Comparison of ENCODE assay signal across 7 cellular contexts in the genomic region with DNA sequence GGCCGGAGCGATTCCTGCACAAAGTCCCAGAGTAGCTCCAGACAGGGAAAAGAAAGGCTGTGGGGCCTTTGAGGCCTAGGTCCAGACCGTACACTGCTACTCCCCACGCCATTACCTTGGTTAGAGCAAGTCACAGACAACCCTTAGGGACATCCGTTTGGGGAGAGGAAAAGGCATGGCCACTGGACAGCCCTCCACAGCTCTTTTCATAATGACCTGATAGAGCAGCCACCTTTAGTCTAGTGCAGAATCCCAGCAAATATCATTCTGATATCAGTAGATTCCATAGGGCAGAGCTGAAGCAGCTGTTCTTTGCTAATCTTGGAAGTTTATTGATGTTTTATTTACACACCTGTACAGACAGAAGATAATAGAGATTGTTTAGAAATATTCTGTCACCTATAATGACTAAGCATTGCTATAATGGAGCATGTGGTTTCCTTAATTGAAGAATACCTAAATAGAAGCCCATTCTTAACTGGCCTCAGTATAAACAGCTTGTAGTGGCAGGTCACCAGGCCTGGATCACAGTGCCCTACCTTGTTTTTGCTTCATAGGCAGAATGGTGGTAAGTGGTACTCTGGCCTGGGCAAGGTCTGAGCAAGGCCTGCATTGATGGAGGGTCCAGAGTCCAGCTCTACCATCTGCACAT. TPM values are rescaled to one million over a fixed set of nuclear protein-coding genes. Genes with fewer than 3 reads are reported as not detected.
DNase-seq lines count a peak whose midpoint lies in the region; ATAC-seq and TF ChIP-seq lines count a peak whose summit lies in the region.

No MANE protein-coding gene starts in this region.

- H3K9ac ChIP-seq in IMR-90 (ENCODE audit: low read depth, low read length) = no peak overlapping the region

- H3K79me2 ChIP-seq in hepatocyte = peaks cover 34% of the 10 kb centered on the region

- TF ChIP-seq POLR2A in IMR-90 (IDR thresholded peaks at IDR 0.05; ENCODE audit: low read depth, low read length) = no peak
- no peak for TF ChIP-seq POLR2A in stomach (IDR thresholded peaks at IDR 0.05)

- H3K9me2 ChIP-seq in hepatocyte (replicated peaks; ENCODE audit: insufficient read depth) = no peaks in the 10 kb centered on the region

- CTCF ChIA-PET in IMR-90 (lab: Yijun Ruan, JAX) = interaction anchor here (1.3 kb wide), 1 partner anchor 157 kb away, joined by 4 read pairs; no protein-coding TSS in a partner anchor

- peak overlapping the region; percentile 42 for H2AK9ac ChIP-seq in IMR-90 (replicated peaks; ENCODE audit: low read depth, low read length, poor library complexity)

- H2BK20ac ChIP-seq in IMR-90 (ENCODE audit: low read depth, low read length) = no peak overlapping the region

- no peak overlapping the region for H3K56ac ChIP-seq in IMR-90 (ENCODE audit: extremely low read depth, insufficient read depth, low read length)

- intact Hi-C loops in IMR-90 (cut with micrococcal nuclease) (no loop called here), stomach (cut with DNase I; ENCODE audit: low total_unique reads) (no loop called here)

- H3K23ac ChIP-seq in IMR-90 (ENCODE audit: low read depth, low read length) = no peak overlapping the region

- H3K18ac ChIP-seq in IMR-90 (ENCODE audit: low read depth, low read length) = peak overlapping the region; percentile 70

- H4K5ac ChIP-seq in IMR-90 (ENCODE audit: low read depth, low read length) = peak overlapping the region; percentile 56

- peaks cover 45% of the 10 kb centered on the region for H3K9me1 ChIP-seq in IMR-90 (ENCODE audit: insufficient read depth, low read length)

- peak overlapping the region; percentile 15; the same call in 1 of the 2 replicates for H2BK120ac ChIP-seq in IMR-90 (ENCODE audit: low read depth, low read length)

- H3K36me3 ChIP-seq in IMR-90 (ENCODE audit: control insufficient read depth, insufficient read depth, low read length) = peaks cover 3% of the 10 kb centered on the region; the same call in 1 of the 2 replicates
- H3K36me3 ChIP-seq in hepatocyte (replicated peaks; ENCODE audit: insufficient read depth, low read depth) = no peaks in the 10 kb centered on the region
- peaks cover 0 to 4% (median under 1%) of the 10 kb centered on the region in 4 donors for H3K36me3 ChIP-seq in stomach

- H2BK15ac ChIP-seq in IMR-90 (ENCODE audit: low read depth, low read length) = peak overlapping the region; percentile 32; the same call in 1 of the 3 replicates

- H3K4me2 ChIP-seq in IMR-90 (ENCODE audit: low read depth, low read length) (no peak overlapping the region), hepatocyte (no peak overlapping the region)

- H2AK5ac ChIP-seq in IMR-90 (ENCODE audit: low read depth, low read length) = peak overlapping the region; percentile 37; the same call in 1 of the 2 replicates

- no TSS peak for BruUV-seq in IMR-90 (replicated peaks; lab: Mats Ljungman, UMichigan)

- POLR2A ChIA-PET in IMR-90 (lab: Charles Lee; ENCODE audit: unreplicated experiment) = no interaction called here

- WGBS in IMR-90 (ENCODE audit: extremely low coverage in 2 of 2, insufficient read length in 1 of 2), 2 experiments = no CpG with 5 or more reads among the region's 5 CpGs
- 86% methylated on average over 5 of the region's 5 CpGs for WGBS in hepatocyte (ENCODE audit: low lambda C conversion rate, missing lambda C conversion rate)
- 32 to 52% (median 45%) methylated on average over 3 to 5 of the region's 5 CpGs for WGBS in stomach, 5 donors

- no peak overlapping the region for H4K91ac ChIP-seq in IMR-90 (ENCODE audit: insufficient read depth, low read depth, low read length)

- H3K4ac ChIP-seq in IMR-90 (ENCODE audit: low read depth, low read length) = peak overlapping the region; percentile 69

- TF ChIP-seq RAD21 in IMR-90 (IDR thresholded peaks at IDR 0.05; ENCODE audit: low read length) = no peak

- peak overlapping the region; percentile 25 for H2BK5ac ChIP-seq in IMR-90 (ENCODE audit: low read depth, low read length, poor library complexity, severe bottlenecking)

- peak overlapping the region in 1 of 2 experiments; percentile 37; a peak in 1 of 4 replicates for H4K8ac ChIP-seq in IMR-90 (ENCODE audit: low read depth in 2 of 2, low read length in 2 of 2)

- TF ChIP-seq EP300 in stomach (IDR thresholded peaks at IDR 0.05) = no peak

- no peak overlapping the region; the same call in 1 of the 2 replicates for H3K14ac ChIP-seq in IMR-90 (replicated peaks; ENCODE audit: low read depth, low read length)

- TF ChIP-seq CTCF in IMR-90 (conservative IDR thresholded peaks at IDR 0.05; ENCODE audit: low read depth, low read length) (no peak), hepatocyte (IDR thresholded peaks at IDR 0.05; ENCODE audit: poor library complexity) (no peak), stomach (IDR thresholded peaks at IDR 0.05) (no peak)

- H3K9me3 ChIP-seq in IMR-90 (ENCODE audit: control insufficient read depth, insufficient read depth, low read length) (no peaks in the 10 kb centered on the region), hepatocyte (ENCODE audit: low read depth) (no peaks in the 10 kb centered on the region), stomach (no peaks in the 10 kb centered on the region)

- in situ Hi-C loops in IMR-90 (cut with MboI; ENCODE audit: low sequenced_read_pairs) = no loop called here

- H3K79me1 ChIP-seq in IMR-90 (ENCODE audit: low read depth in 1 of 2, low read length in 2 of 2) = peaks cover 20 to 77% of the 10 kb centered on the region in 2 experiments; a peak in 3 of 4 replicates

- H3K4me1 ChIP-seq in IMR-90 (ENCODE audit: control insufficient read depth, insufficient read depth, low read length) = peaks cover 41% of the 10 kb centered on the region
- peaks cover 77% of the 10 kb centered on the region for H3K4me1 ChIP-seq in hepatocyte (ENCODE audit: insufficient read depth)
- peaks cover 79 to 99% (median 87%) of the 10 kb centered on the region in 4 donors for H3K4me1 ChIP-seq in stomach

- dilution Hi-C loops in IMR-90 (cut with HindIII; ENCODE audit: low sequenced_read_pairs, unreplicated experiment) = no loop called here

- H3K27ac ChIP-seq in IMR-90 (ENCODE audit: insufficient read depth, low read length) (peak overlapping the region; percentile 57; the same call in 1 of the 2 replicates), hepatocyte (peak overlapping the region; percentile 96), stomach (peak overlapping the region; percentile 85 to 91 (median 88))

- peaks cover 7% of the 10 kb centered on the region; the same call in 1 of the 2 replicates for H4K20me1 ChIP-seq in IMR-90 (ENCODE audit: insufficient read depth, low read length)
- no peaks in the 10 kb centered on the region for H4K20me1 ChIP-seq in hepatocyte (ENCODE audit: insufficient read depth, poor library complexity, severe bottlenecking)

- ATAC-seq in IMR-90 (ENCODE audit: low read depth) = no peak
- no peak for ATAC-seq in HG02678 (IDR thresholded peaks at IDR 0.05; ENCODE audit: unreplicated experiment)

- H2AFZ ChIP-seq in IMR-90 (replicated peaks; ENCODE audit: low read length, poor library complexity) = no peak overlapping the region
- no peak overlapping the region for H2AFZ ChIP-seq in hepatocyte

- H3K4me3 ChIP-seq in IMR-90 (ENCODE audit: insufficient read depth, low read depth, low read length) (no peak overlapping the region), hepatocyte (no peak overlapping the region), stomach (no peak overlapping the region)

- peak; percentile 25 for DNase-seq in IMR-90
- peak; percentile 84 for DNase-seq in SW480 (ENCODE audit: low spot score)
- DNase-seq in hepatocyte (ENCODE audit: low spot score) = peak; percentile 63
- DNase-seq in stomach = peak; percentile 41
- DNase-seq in stimulated activated CD4-positive, alpha-beta T cell treated with anti-CD3 and anti-CD28 coated beads, Interleukin-4, amount 100 ng/mL, for 1 hour = no peak
- no peak for DNase-seq in activated CD4-positive, CD25-positive, alpha-beta regulatory T cell treated with anti-CD3 and anti-CD28 coated beads, Interleukin-2, amount 50 U/mL, for 72 hours

- H3K27me3 ChIP-seq in IMR-90 (ENCODE audit: control insufficient read depth, insufficient read depth, low read length) = no peaks in the 10 kb centered on the region
- no peaks in the 10 kb centered on the region for H3K27me3 ChIP-seq in hepatocyte
- H3K27me3 ChIP-seq in stomach = no peaks in the 10 kb centered on the region

TF ChIP-seq in IMR-90, 13 proteins besides CTCF, POLR2A, EP300 and RAD21 (continues in another document):
- TF ChIP-seq MAZ (IDR thresholded peaks at IDR 0.05; ENCODE audit: borderline replicate concordance, low read depth, low read length) (no peak), MAFK (IDR thresholded peaks at IDR 0.05; ENCODE audit: low read depth, low read length) (no peak), NFE2L2 (IDR thresholded peaks at IDR 0.05; ENCODE audit: low read depth, low read length) (no peak), RCOR1 (IDR thresholded peaks at IDR 0.05; ENCODE audit: insufficient replicate concordance, low read length) (no peak), RFX5 (IDR thresholded peaks at IDR 0.05; ENCODE audit: low read depth, low read length) (no peak), CHD1 (IDR thresholded peaks at IDR 0.05; ENCODE audit: low read depth, low read length) (no peak)
- TF ChIP-seq, protein P1, sequence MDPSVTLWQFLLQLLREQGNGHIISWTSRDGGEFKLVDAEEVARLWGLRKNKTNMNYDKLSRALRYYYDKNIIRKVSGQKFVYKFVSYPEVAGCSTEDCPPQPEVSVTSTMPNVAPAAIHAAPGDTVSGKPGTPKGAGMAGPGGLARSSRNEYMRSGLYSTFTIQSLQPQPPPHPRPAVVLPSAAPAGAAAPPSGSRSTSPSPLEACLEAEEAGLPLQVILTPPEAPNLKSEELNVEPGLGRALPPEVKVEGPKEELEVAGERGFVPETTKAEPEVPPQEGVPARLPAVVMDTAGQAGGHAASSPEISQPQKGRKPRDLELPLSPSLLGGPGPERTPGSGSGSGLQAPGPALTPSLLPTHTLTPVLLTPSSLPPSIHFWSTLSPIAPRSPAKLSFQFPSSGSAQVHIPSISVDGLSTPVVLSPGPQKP (IDR thresholded peaks at IDR 0.05; ENCODE audit: borderline replicate concordance, low read depth, low read length) = no peak

RNA-seq across cellular contexts. Expression of gene OGDH, which starts 27.9 kb away (rescaled TPM):
- total RNA-seq in IMR-90 (2012; rRNA removed) = 52.8 and 56.5 TPM in 2 replicates
- polyA plus RNA-seq in IMR-90 (2012; rRNA removed) = 47.4 and 47.5 TPM in 2 replicates
- 34.5 and 44.6 TPM in 2 replicates for polyA plus RNA-seq in IMR-90 (2012; cell fraction: cytosol; rRNA removed)
- polyA plus RNA-seq in IMR-90 (2012; cell fraction: nucleus; rRNA removed; ENCODE audit: low replicate concordance) = 38.0 and 54.5 TPM in 2 replicates
- 61.1 and 65.3 TPM in 2 replicates for total RNA-seq in hepatocyte
- polyA plus RNA-seq in hepatocyte = 38.8 and 40.8 TPM in 2 replicates
- total RNA-seq in stomach = 10 to 100 TPM; 21.6 to 92.0 (median 56.5) TPM
- polyA plus RNA-seq in stomach = 10 to 100 TPM; 19.8 to 31.8 (median 30.8) TPM

RNA-seq across cellular contexts. Expression of gene TMED4, which starts 52.3 kb away (rescaled TPM):
- total RNA-seq in IMR-90 (2012; rRNA removed) (68.0 and 92.7 TPM in 2 replicates), hepatocyte (239 and 245 TPM in 2 replicates), stomach (100 to 1,000 TPM in 4 of 5 donors, 10 to 100 TPM in 1; 60.7 to 235 (median 111) TPM)
- polyA plus RNA-seq in IMR-90 (2012; rRNA removed) (57.3 and 58.6 TPM in 2 replicates), hepatocyte (86.7 and 94.3 TPM in 2 replicates), stomach (10 to 100 TPM; 13.4 to 36.1 (median 24.5) TPM)
- polyA plus RNA-seq in IMR-90 (2012; cell fraction: cytosol; rRNA removed) = 44.5 and 118 TPM in 2 replicates
- 104 and 122 TPM in 2 replicates for polyA plus RNA-seq in IMR-90 (2012; cell fraction: nucleus; rRNA removed; ENCODE audit: low replicate concordance)

Comparison
In these comparisons a context has a peak if more than half of its experiments do, and no peak if none do; other contexts are left out.
1. DNase-seq: peak in IMR-90 (single experiment), SW480 (single experiment), hepatocyte (single experiment) and stomach (single experiment); none in stimulated activated CD4-positive, alpha-beta T cell treated with anti-CD3 and anti-CD28 coated beads, Interleukin-4, amount 100 ng/mL, for 1 hour (single experiment) and activated CD4-positive, CD25-positive, alpha-beta regulatory T cell treated with anti-CD3 and anti-CD28 coated beads, Interleukin-2, amount 50 U/mL, for 72 hours (single experiment).
2. Peak in every context shown above with its lines, with median percentiles within 50 percentile points of each other: H3K27ac ChIP-seq.